Comparison of ENCODE assay signal across 8 cellular contexts in genomic region chr1:6235302-6235680, GRCh38. TPM values are rescaled to one million over a fixed set of nuclear protein-coding genes. Genes with fewer than 3 reads are reported as not detected.
DNase-seq lines count a peak whose midpoint lies in the region; ATAC-seq and TF ChIP-seq lines count a peak whose summit lies in the region.

No MANE protein-coding gene starts in this region.

- H3K36me3 ChIP-seq in iPS DF 6.9 (ENCODE audit: control insufficient read depth, insufficient read depth, low read length), result peaks cover 5% of the 10 kb centered on the region; the same call in 1 of the 2 replicates

- no CpG with 5 or more reads among the region's 31 CpGs for WGBS in iPS DF 6.9 (ENCODE audit: insufficient coverage, insufficient read length)

- in situ Hi-C loops in GM13976 (cut with MboI; ENCODE audit: low sequenced_read_pairs, unreplicated experiment), result no loop called here

- peaks cover 26% of the 10 kb centered on the region for H3K4me1 Mint-ChIP-seq in activated CD8-positive, alpha-beta T cell treated with anti-CD3 and anti-CD28 coated beads, Interleukin-2, amount 10 ng/mL, durations not matched to agents 7 days and 5 days (ENCODE audit: low read depth)

- peak overlapping the region; percentile 91 for H3K4me3 Mint-ChIP-seq in activated CD8-positive, alpha-beta T cell treated with anti-CD3 and anti-CD28 coated beads, Interleukin-2, amount 10 ng/mL, durations not matched to agents 7 days and 5 days

- H3K27ac ChIP-seq in iPS DF 6.9 (ENCODE audit: low read length), result no peak overlapping the region

- peak; percentile 39 for DNase-seq in activated CD8-positive, alpha-beta T cell treated with anti-CD3 and anti-CD28 coated beads, Interleukin-2, amount 10 ng/mL, durations not matched to agents 7 days and 5 days
- DNase-seq in iPS DF 6.9 (ENCODE audit: low read depth, low spot score) (no peak), GM13976 (ENCODE audit: low spot score) (no peak), GM20000 (ENCODE audit: low spot score) (no peak)
- peak; percentile 26 for DNase-seq in stimulated activated CD4-positive, alpha-beta T cell treated with anti-CD3 and anti-CD28 coated beads, Interleukin-4, amount 100 ng/mL, for 24 hours
- DNase-seq in effector CD8-positive, alpha-beta T cell (lab: John Stamatoyannopoulos, UW), result no peak

- POLR2A ChIA-PET in activated CD8-positive, alpha-beta T cell treated with anti-CD3 and anti-CD28 coated beads, Interleukin-2, amount 10 ng/mL, durations not matched to agents 7 days and 5 days (lab: Charles Lee), result interaction anchor here (1.8 kb wide), 2 partner anchors 9 to 30 kb away, joined by 6 to 11 read pairs; partner anchors contain the start of gene RNF207

- TF ChIP-seq CTCF in GM13976 (IDR thresholded peaks at IDR 0.05; ENCODE audit: borderline replicate concordance, control extremely low read depth, extremely low read depth, insufficient read depth, missing control alignments) (no peak), GM20000 (IDR thresholded peaks at IDR 0.05; ENCODE audit: extremely low read depth, missing control alignments) (no peak)

- CTCF ChIA-PET in activated CD8-positive, alpha-beta T cell treated with anti-CD3 and anti-CD28 coated beads, Interleukin-2, amount 10 ng/mL, durations not matched to agents 7 days and 5 days (lab: Charles Lee), result interaction anchor here (1.0 to 4.9 kb wide), 5 partner anchors 11 to 203 kb away, joined by 3 to 35 read pairs (median 6); partner anchors contain the start of gene HES3

- H3K4me3 ChIP-seq in iPS DF 6.9 (ENCODE audit: low read length), result peak overlapping the region; percentile 98

- H3K27me3 Mint-ChIP-seq in activated CD8-positive, alpha-beta T cell treated with anti-CD3 and anti-CD28 coated beads, Interleukin-2, amount 10 ng/mL, durations not matched to agents 7 days and 5 days (ENCODE audit: low read depth), result peaks cover 14% of the 10 kb centered on the region

- H3K36me3 Mint-ChIP-seq in activated CD8-positive, alpha-beta T cell treated with anti-CD3 and anti-CD28 coated beads, Interleukin-2, amount 10 ng/mL, durations not matched to agents 7 days and 5 days (ENCODE audit: low read depth), result peaks cover 31% of the 10 kb centered on the region

- H3K9me3 ChIP-seq in iPS DF 6.9 (ENCODE audit: control insufficient read depth, insufficient read depth, low read length), result no peaks in the 10 kb centered on the region

- peak overlapping the region; percentile 86 for H3K27ac Mint-ChIP-seq in activated CD8-positive, alpha-beta T cell treated with anti-CD3 and anti-CD28 coated beads, Interleukin-2, amount 10 ng/mL, durations not matched to agents 7 days and 5 days

- H3K4me1 ChIP-seq in iPS DF 6.9 (ENCODE audit: control insufficient read depth, insufficient read depth, low read length), result peaks cover 3% of the 10 kb centered on the region; the same call in 1 of the 2 replicates

- ATAC-seq in GM18861 (IDR thresholded peaks at IDR 0.05; ENCODE audit: unreplicated experiment) (peak; percentile 12), HG02943 (IDR thresholded peaks at IDR 0.05; ENCODE audit: low read depth, unreplicated experiment) (peak; percentile 24)
- ATAC-seq in activated CD8-positive, alpha-beta T cell treated with anti-CD3 and anti-CD28 coated beads, Interleukin-2, amount 10 ng/mL, durations not matched to agents 7 days and 5 days, result peak; percentile 16

- no peaks in the 10 kb centered on the region for H3K9me3 Mint-ChIP-seq in activated CD8-positive, alpha-beta T cell treated with anti-CD3 and anti-CD28 coated beads, Interleukin-2, amount 10 ng/mL, durations not matched to agents 7 days and 5 days (ENCODE audit: insufficient read depth)

- H3K27me3 ChIP-seq in iPS DF 6.9 (ENCODE audit: control insufficient read depth, insufficient read depth, low read length), result no peaks in the 10 kb centered on the region

RNA-seq across cellular contexts. Expression of gene ICMT, which starts 0.5 kb away (rescaled TPM):
- total RNA-seq in activated CD8-positive, alpha-beta T cell treated with anti-CD3 and anti-CD28 coated beads, Interleukin-2, amount 10 ng/mL, durations not matched to agents 7 days and 5 days, result 10 to 100 TPM; 67.9 to 68.7 TPM

RNA-seq across cellular contexts. Expression of gene HES3, which starts 8.7 kb away (rescaled TPM):
- not detected for total RNA-seq in activated CD8-positive, alpha-beta T cell treated with anti-CD3 and anti-CD28 coated beads, Interleukin-2, amount 10 ng/mL, durations not matched to agents 7 days and 5 days

RNA-seq across cellular contexts. Expression of gene GPR153, which starts 25.6 kb away (rescaled TPM):
- total RNA-seq in activated CD8-positive, alpha-beta T cell treated with anti-CD3 and anti-CD28 coated beads, Interleukin-2, amount 10 ng/mL, durations not matched to agents 7 days and 5 days, result 1 to 10 TPM in 1 of 2 experiments, under 1 TPM in 1; 0.99 to 1.0 TPM

RNA-seq across cellular contexts. Expression of gene RNF207, which starts 29.4 kb away (rescaled TPM):
- 1 to 10 TPM; 1.6 to 2.0 TPM for total RNA-seq in activated CD8-positive, alpha-beta T cell treated with anti-CD3 and anti-CD28 coated beads, Interleukin-2, amount 10 ng/mL, durations not matched to agents 7 days and 5 days

RNA-seq across cellular contexts. Expression of gene RPL22, which starts 35.9 kb away (rescaled TPM):
- total RNA-seq in activated CD8-positive, alpha-beta T cell treated with anti-CD3 and anti-CD28 coated beads, Interleukin-2, amount 10 ng/mL, durations not matched to agents 7 days and 5 days, result 100 to 1,000 TPM; 304 to 325 TPM

Comparison
In these comparisons a context has a peak if more than half of its experiments do, and no peak if none do; other contexts are left out.
1. DNase-seq: peak in activated CD8-positive, alpha-beta T cell treated with anti-CD3 and anti-CD28 coated beads, Interleukin-2, amount 10 ng/mL, durations not matched to agents 7 days and 5 days (single experiment) and stimulated activated CD4-positive, alpha-beta T cell treated with anti-CD3 and anti-CD28 coated beads, Interleukin-4, amount 100 ng/mL, for 24 hours (single experiment); none in iPS DF 6.9 (single experiment), GM13976 (single experiment), effector CD8-positive, alpha-beta T cell (single experiment) and GM20000 (single experiment).
2. Peak in every context shown above with its lines, with median percentiles within 50 percentile points of each other: ATAC-seq.